In genomic region chr19:53969366-53969765, GRCh38 we compare ENCODE assay signal across 7 cellular contexts. TPM values are rescaled to one million over a fixed set of nuclear protein-coding genes. Genes with fewer than 3 reads are reported as not detected.
"Had no signal": no experiment of that assay in that cellular context is flagged by ENCODE, and none has a peak within 500 bp of the region (broad histone marks: within the 10 kb centered on the region; RNA-seq: fewer than 3 reads in every experiment).

No MANE protein-coding gene starts in this region.

- ATAC-seq: HepG2, K562 had no signal

- H3K4me3 ChIP-seq: K562 had no signal

- H3K27ac ChIP-seq: HL-60 had no signal

- DNase-seq: IMR-90, KBM-7 had no signal

RNA-seq across cellular contexts. Expression of gene CACNG8, which starts 6.6 kb away (rescaled TPM):
- total RNA-seq: HepG2, IMR-90 had no signal
- polyA plus RNA-seq: HepG2, IgD-negative memory B cell, K562 had no signal

RNA-seq across cellular contexts. Expression of gene CACNG6, which starts 22.1 kb away (rescaled TPM):
- total RNA-seq: HepG2, HT1080, IMR-90, K562 had no signal
- polyA plus RNA-seq: HepG2, IgD-negative memory B cell, IMR-90, K562 had no signal
